In genomic region chr14:69580009-69580577, GRCh38 we compare ENCODE assay signal across 1 cellular context.
A peak's percentile ranks its signal among the peaks of the same experiment; 100 is the strongest.
TF ChIP-seq lines count a peak whose summit lies in the region.

No MANE protein-coding gene starts in this region.

TF ChIP-seq in HepG2, 621 proteins besides CTCF, POLR2A, EP300 and RAD21 (continued from another document and continues in another):
- TF ChIP-seq ZBTB40 (IDR thresholded peaks at IDR 0.05) = no peak
- no peak for TF ChIP-seq ZBTB40 (CRISPR knock-in tag; IDR thresholded peaks at IDR 0.05)
- no peak for TF ChIP-seq CC2D1A (CRISPR knock-in tag; IDR thresholded peaks at IDR 0.05)
- TF ChIP-seq ARNT (IDR thresholded peaks at IDR 0.05) = no peak
- TF ChIP-seq ZNF460 (CRISPR knock-in tag; IDR thresholded peaks at IDR 0.05; ENCODE audit: borderline replicate concordance) = peak; percentile 27; the same call in 1 of the 2 replicates
- no peak for TF ChIP-seq GPN1 (CRISPR knock-in tag; IDR thresholded peaks at IDR 0.05; ENCODE audit: borderline replicate concordance)
- TF ChIP-seq ZFP1 (CRISPR knock-in tag; IDR thresholded peaks at IDR 0.05) = no peak
- TF ChIP-seq HNF4G (IDR thresholded peaks at IDR 0.05; ENCODE audit: borderline replicate concordance, low read depth, low read length) = peak; percentile 44; the same call in 1 of the 2 replicates
- TF ChIP-seq HNF4G (CRISPR knock-in tag; IDR thresholded peaks at IDR 0.05; ENCODE audit: borderline replicate concordance, low read depth) = no peak
- no peak for TF ChIP-seq ZNF562 (CRISPR knock-in tag; IDR thresholded peaks at IDR 0.05; ENCODE audit: borderline replicate concordance)
- no peak for TF ChIP-seq U2AF2 (IDR thresholded peaks at IDR 0.05; ENCODE audit: low read depth, low read length)
- no peak for TF ChIP-seq PTBP1 (IDR thresholded peaks at IDR 0.05; ENCODE audit: low read depth, low read length, poor library complexity, severe bottlenecking)
- peak; percentile 96 for TF ChIP-seq FOSL2 (CRISPR knock-in tag; IDR thresholded peaks at IDR 0.05)
- TF ChIP-seq ZNF33B (CRISPR knock-in tag; IDR thresholded peaks at IDR 0.05) = 0 out of 2 replicates have a peak, but pooled peaks have one; percentile 36
- TF ChIP-seq ZNF24 (IDR thresholded peaks at IDR 0.05) = no peak
- no peak for TF ChIP-seq LBX2 (CRISPR knock-in tag; IDR thresholded peaks at IDR 0.05; ENCODE audit: borderline replicate concordance)
- TF ChIP-seq SALL1 (CRISPR knock-in tag; IDR thresholded peaks at IDR 0.05) = peak; percentile 78
- no peak for TF ChIP-seq MED8 (CRISPR knock-in tag; IDR thresholded peaks at IDR 0.05; ENCODE audit: insufficient replicate concordance)
- TF ChIP-seq RBFOX2 (IDR thresholded peaks at IDR 0.05; ENCODE audit: low read depth, low read length) = no peak
- TF ChIP-seq ZNF10 (CRISPR knock-in tag; IDR thresholded peaks at IDR 0.05; ENCODE audit: borderline replicate concordance, low read depth) = no peak
- TF ChIP-seq, protein P1, sequence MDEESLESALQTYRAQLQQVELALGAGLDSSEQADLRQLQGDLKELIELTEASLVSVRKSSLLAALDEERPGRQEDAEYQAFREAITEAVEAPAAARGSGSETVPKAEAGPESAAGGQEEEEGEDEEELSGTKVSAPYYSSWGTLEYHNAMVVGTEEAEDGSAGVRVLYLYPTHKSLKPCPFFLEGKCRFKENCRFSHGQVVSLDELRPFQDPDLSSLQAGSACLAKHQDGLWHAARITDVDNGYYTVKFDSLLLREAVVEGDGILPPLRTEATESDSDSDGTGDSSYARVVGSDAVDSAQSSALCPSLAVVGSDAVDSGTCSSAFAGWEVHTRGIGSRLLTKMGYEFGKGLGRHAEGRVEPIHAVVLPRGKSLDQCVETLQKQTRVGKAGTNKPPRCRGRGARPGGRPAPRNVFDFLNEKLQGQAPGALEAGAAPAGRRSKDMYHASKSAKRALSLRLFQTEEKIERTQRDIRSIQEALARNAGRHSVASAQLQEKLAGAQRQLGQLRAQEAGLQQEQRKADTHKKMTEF (CRISPR knock-in tag; IDR thresholded peaks at IDR 0.05) = peak; percentile 62
- no peak for TF ChIP-seq SIN3B (IDR thresholded peaks at IDR 0.05; ENCODE audit: low read length)
- TF ChIP-seq DMAP1 (CRISPR knock-in tag; IDR thresholded peaks at IDR 0.05) = no peak
- no peak for TF ChIP-seq CHD2 (IDR thresholded peaks at IDR 0.05; ENCODE audit: low read depth, low read length)
- TF ChIP-seq RARG (CRISPR knock-in tag; IDR thresholded peaks at IDR 0.05; ENCODE audit: low read depth) = no peak
- TF ChIP-seq ZNF205 (CRISPR knock-in tag; IDR thresholded peaks at IDR 0.05) = no peak
- TF ChIP-seq, protein P2, sequence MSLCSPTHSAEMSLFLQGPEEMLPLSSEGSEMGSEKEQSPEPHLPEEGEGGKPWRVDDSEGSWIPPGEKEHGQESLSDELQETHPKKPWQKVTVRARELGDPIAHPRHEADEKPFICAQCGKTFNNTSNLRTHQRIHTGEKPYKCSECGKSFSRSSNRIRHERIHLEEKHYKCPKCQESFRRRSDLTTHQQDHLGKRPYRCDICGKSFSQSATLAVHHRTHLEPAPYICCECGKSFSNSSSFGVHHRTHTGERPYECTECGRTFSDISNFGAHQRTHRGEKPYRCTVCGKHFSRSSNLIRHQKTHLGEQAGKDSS (CRISPR knock-in tag; IDR thresholded peaks at IDR 0.05; ENCODE audit: borderline replicate concordance, low read depth) = peak; percentile 25; the same call in 1 of the 2 replicates
- peak in 1 of 2 experiments; percentile 88; a peak in 2 of 4 replicates for TF ChIP-seq ATF4 (CRISPR knock-in tag; IDR thresholded peaks at IDR 0.05)
- no peak for TF ChIP-seq AGO2 (optimal IDR thresholded peaks at IDR 0.05; ENCODE audit: low read depth, low read length)
- TF ChIP-seq, protein P3, sequence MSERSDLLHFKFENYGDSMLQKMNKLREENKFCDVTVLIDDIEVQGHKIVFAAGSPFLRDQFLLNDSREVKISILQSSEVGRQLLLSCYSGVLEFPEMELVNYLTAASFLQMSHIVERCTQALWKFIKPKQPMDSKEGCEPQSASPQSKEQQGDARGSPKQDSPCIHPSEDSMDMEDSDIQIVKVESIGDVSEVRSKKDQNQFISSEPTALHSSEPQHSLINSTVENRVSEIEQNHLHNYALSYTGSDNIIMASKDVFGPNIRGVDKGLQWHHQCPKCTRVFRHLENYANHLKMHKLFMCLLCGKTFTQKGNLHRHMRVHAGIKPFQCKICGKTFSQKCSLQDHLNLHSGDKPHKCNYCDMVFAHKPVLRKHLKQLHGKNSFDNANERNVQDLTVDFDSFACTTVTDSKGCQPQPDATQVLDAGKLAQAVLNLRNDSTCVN (CRISPR knock-in tag; IDR thresholded peaks at IDR 0.05; ENCODE audit: borderline replicate concordance) = no peak
- TF ChIP-seq NR2F2 (IDR thresholded peaks at IDR 0.05; ENCODE audit: borderline replicate concordance, low read depth) = no peak
- no peak for TF ChIP-seq ZNF660 (CRISPR knock-in tag; IDR thresholded peaks at IDR 0.05; ENCODE audit: borderline replicate concordance, low read depth)
- TF ChIP-seq ETV5 (CRISPR knock-in tag; IDR thresholded peaks at IDR 0.05; ENCODE audit: borderline replicate concordance) = no peak; the same call in 1 of the 2 replicates
- no peak for TF ChIP-seq LCORL (IDR thresholded peaks at IDR 0.05)
- TF ChIP-seq LCORL (CRISPR knock-in tag; IDR thresholded peaks at IDR 0.05) = peak; percentile 93
- no peak for TF ChIP-seq TOE1 (CRISPR knock-in tag; IDR thresholded peaks at IDR 0.05)
- TF ChIP-seq MAFK (conservative IDR thresholded peaks at IDR 0.05 in 1 of 2, IDR thresholded peaks at IDR 0.05 in 1 of 2; ENCODE audit: low read length in 2 of 2) = peak; percentile 15 to 43; a peak in 1 of 4 replicates
- TF ChIP-seq TCF12 (IDR thresholded peaks at IDR 0.05) = no peak
- TF ChIP-seq TCF12 (CRISPR knock-in tag; IDR thresholded peaks at IDR 0.05) = no peak
- TF ChIP-seq SALL2 (CRISPR knock-in tag; IDR thresholded peaks at IDR 0.05) = no peak
- no peak for TF ChIP-seq SMAD9 (CRISPR knock-in tag; IDR thresholded peaks at IDR 0.05)
- TF ChIP-seq ZNF597 (CRISPR knock-in tag; IDR thresholded peaks at IDR 0.05) = no peak
- TF ChIP-seq, protein P4, sequence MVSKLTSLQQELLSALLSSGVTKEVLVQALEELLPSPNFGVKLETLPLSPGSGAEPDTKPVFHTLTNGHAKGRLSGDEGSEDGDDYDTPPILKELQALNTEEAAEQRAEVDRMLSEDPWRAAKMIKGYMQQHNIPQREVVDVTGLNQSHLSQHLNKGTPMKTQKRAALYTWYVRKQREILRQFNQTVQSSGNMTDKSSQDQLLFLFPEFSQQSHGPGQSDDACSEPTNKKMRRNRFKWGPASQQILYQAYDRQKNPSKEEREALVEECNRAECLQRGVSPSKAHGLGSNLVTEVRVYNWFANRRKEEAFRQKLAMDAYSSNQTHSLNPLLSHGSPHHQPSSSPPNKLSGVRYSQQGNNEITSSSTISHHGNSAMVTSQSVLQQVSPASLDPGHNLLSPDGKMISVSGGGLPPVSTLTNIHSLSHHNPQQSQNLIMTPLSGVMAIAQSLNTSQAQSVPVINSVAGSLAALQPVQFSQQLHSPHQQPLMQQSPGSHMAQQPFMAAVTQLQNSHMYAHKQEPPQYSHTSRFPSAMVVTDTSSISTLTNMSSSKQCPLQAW (CRISPR knock-in tag; IDR thresholded peaks at IDR 0.05) = peak; percentile 57; the same call in 1 of the 2 replicates
- no peak for TF ChIP-seq ZNF674 (CRISPR knock-in tag; IDR thresholded peaks at IDR 0.05; ENCODE audit: low read depth)
- no peak for TF ChIP-seq RFXAP (CRISPR knock-in tag; IDR thresholded peaks at IDR 0.05; ENCODE audit: borderline replicate concordance)
- TF ChIP-seq POGZ (CRISPR knock-in tag; IDR thresholded peaks at IDR 0.05) = peak; percentile 58; the same call in 1 of the 2 replicates
- TF ChIP-seq ZNF777 (CRISPR knock-in tag; IDR thresholded peaks at IDR 0.05) = no peak
- TF ChIP-seq PRMT3 (CRISPR knock-in tag; IDR thresholded peaks at IDR 0.05; ENCODE audit: borderline replicate concordance, low read depth) = no peak
- no peak for TF ChIP-seq MZF1 (CRISPR knock-in tag; IDR thresholded peaks at IDR 0.05; ENCODE audit: borderline replicate concordance)
- no peak for TF ChIP-seq PHB2 (IDR thresholded peaks at IDR 0.05; ENCODE audit: partially characterized antibody)
- no peak for TF ChIP-seq NR2F6 (IDR thresholded peaks at IDR 0.05)
- TF ChIP-seq NR2F6 (CRISPR knock-in tag; IDR thresholded peaks at IDR 0.05) = 0 out of 2 replicates have a peak, but pooled peaks have one; percentile 14
- TF ChIP-seq ZNF589 (CRISPR knock-in tag; conservative IDR thresholded peaks at IDR 0.05) = no peak
- no peak for TF ChIP-seq AGO1 (IDR thresholded peaks at IDR 0.05; ENCODE audit: low read depth, low read length, poor library complexity, severe bottlenecking)
- peak; percentile 97 for TF ChIP-seq CEBPG (CRISPR knock-in tag; IDR thresholded peaks at IDR 0.05)
